1 cellular context compared by ENCODE assay signal in the genomic region with DNA sequence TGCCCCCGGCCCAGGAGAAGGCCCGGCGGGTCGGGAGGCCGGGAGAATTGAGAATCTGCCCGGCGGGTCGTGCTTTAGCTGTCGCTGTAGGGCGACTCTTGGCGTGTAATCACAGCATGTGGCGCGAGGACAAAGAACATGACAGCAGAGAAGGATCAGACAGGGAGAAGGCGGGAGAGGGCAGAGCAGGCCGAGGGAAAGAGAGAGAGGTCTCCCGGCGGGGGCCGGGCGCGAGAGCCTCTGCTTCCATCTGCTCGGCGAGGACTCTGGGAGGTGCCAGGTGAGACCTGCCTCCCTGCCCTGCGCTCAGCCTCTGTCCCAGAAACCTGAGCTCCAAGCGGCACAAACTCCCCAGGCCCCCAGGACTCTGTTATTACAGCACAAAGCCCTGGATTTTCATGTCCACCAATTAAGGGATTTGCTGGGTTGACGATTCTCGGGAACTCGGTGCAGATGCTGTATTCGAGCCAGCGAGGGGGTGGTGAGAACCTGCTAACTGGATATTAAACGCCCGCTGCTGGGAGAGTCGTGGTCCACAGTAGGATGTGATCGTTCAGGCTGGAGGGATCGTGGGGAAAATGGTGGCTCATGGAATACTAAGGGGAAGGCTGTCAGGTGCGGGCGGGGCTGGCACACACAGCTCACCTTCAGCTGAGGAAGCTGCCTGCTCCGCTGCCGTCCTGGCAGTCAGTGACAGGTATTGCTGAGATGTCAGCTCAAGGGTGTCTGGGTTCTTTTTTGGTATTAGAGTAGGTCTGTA.
TF ChIP-seq lines count a peak whose summit lies in the region.

No MANE protein-coding gene starts in this region.

TF ChIP-seq in IMR-90, 13 proteins besides CTCF, POLR2A, EP300 and RAD21 (continued from another document):
- TF ChIP-seq FOS (IDR thresholded peaks at IDR 0.05; ENCODE audit: low read depth, low read length) (no peak), MAFK (IDR thresholded peaks at IDR 0.05; ENCODE audit: low read depth, low read length) (no peak), CHD1 (IDR thresholded peaks at IDR 0.05; ENCODE audit: low read depth, low read length) (no peak), RFX5 (IDR thresholded peaks at IDR 0.05; ENCODE audit: low read depth, low read length) (no peak), NFE2L2 (IDR thresholded peaks at IDR 0.05; ENCODE audit: low read depth, low read length) (no peak), CEBPB (IDR thresholded peaks at IDR 0.05; ENCODE audit: low read depth, low read length) (no peak)
